In the genomic region with DNA sequence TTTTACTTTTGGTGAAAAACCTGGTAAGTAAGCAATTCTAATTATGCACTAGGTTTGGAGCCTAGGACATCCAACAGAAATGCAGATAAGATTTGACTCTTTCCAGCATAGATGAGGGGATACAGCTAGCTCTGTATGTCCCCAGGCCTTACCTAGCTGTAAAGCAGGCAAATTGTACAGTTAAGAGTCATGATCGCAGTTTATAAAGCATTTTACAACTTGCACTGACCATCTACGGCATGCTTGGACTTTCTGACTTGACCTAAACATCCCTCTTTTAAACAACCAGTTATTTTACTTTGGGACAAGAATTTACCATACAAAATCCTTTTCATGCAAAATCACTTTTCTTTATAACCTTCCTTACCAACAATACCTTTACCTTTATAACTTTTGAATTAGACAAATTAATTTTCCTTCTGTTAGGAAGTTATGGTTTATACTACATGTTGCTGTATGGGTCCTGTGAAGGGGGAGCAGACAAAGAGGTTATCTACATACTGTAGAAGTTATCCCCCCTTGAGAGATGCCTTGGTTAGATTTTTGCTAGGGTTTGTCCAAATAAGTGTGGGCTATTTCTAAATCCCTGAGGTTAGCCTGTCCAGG, we compare ENCODE assay signal across 14 cellular contexts. TPM values are rescaled to one million over a fixed set of nuclear protein-coding genes. Genes with fewer than 3 reads are reported as not detected.
DNase-seq lines count a peak whose midpoint lies in the region; ATAC-seq and TF ChIP-seq lines count a peak whose summit lies in the region.
"Had no signal": no experiment of that assay in that cellular context is flagged by ENCODE, and none has a peak within 500 bp of the region (broad histone marks: within the 10 kb centered on the region; RNA-seq: fewer than 3 reads in every experiment).

No MANE protein-coding gene starts in this region.

- peak overlapping the region; percentile 64 to 90 (median 76) for H3K27ac Mint-ChIP-seq in CD8-positive, alpha-beta memory T cell
- H3K27ac Mint-ChIP-seq: stimulated activated naive B cell treated with anti-CD40 and anti-IgM and Interleukin-4, amounts not matched to agents 10 μg/mL and 1 μg/mL and 100 μg/mL, for 72 hours had no signal

- DNase-seq in NCI-H748 (lab: John Stamatoyannopoulos, UW; ENCODE audit: unreplicated experiment) (peak; percentile 32), NCI-H748 treated with DMSO at 0.1 percent for 48 hours (lab: John Stamatoyannopoulos, UW) (no peak), PC-3 (peak; percentile 29), fibroblast of mammary gland (ENCODE audit: low read depth) (peak; percentile 33), HuH-7 (ENCODE audit: low spot score) (no peak), left ventricle myocardium inferior (no peak)
- DNase-seq in CD8-positive, alpha-beta memory T cell, result no peak
- DNase-seq: activated naive CD4-positive, alpha-beta T cell treated with Interleukin-2 at 50 U/mL for 16 hours; GOT3; NCI-H1105; retina; stimulated activated CD4-positive, alpha-beta T cell treated with anti-CD3 and anti-CD28 coated beads, Interleukin-4, amount 100 ng/mL, for 1 hour; stimulated activated naive B cell treated with anti-CD40 and anti-IgM and Interleukin-4, amounts not matched to agents 10 μg/mL and 1 μg/mL and 100 μg/mL, for 72 hours had no signal

- peaks cover 69 to 88% (median 87%) of the 10 kb centered on the region in 3 donors for H3K4me1 Mint-ChIP-seq in CD8-positive, alpha-beta memory T cell

- CTCF ChIA-PET in CD8-positive, alpha-beta memory T cell (lab: Charles Lee), result interaction anchor here (1.5 kb wide), 1 partner anchor 20 kb away, joined by 5 read pairs; no protein-coding TSS in a partner anchor
- CTCF ChIA-PET in PC-3 (lab: Charles Lee), result no interaction called here

- H3K9me3 Mint-ChIP-seq in CD8-positive, alpha-beta memory T cell, result no peaks in the 10 kb centered on the region

- H3K27me3 Mint-ChIP-seq in CD8-positive, alpha-beta memory T cell, result no peaks in the 10 kb centered on the region
- H3K27me3 Mint-ChIP-seq: stimulated activated naive B cell treated with anti-CD40 and anti-IgM and Interleukin-4, amounts not matched to agents 10 μg/mL and 1 μg/mL and 100 μg/mL, for 72 hours had no signal

- intact Hi-C loops in PC-3 (cut with micrococcal nuclease), result no loop called here
- intact Hi-C loops in left ventricle myocardium inferior (cut with micrococcal nuclease), result no loop called here

- peaks cover 11% of the 10 kb centered on the region for H3K36me3 ChIP-seq in CD8-positive, alpha-beta memory T cell (ENCODE audit: insufficient read depth, low read length)
- H3K36me3 ChIP-seq in PC-3 (ENCODE audit: low read depth, low read length) (peaks cover 13% of the 10 kb centered on the region; the same call in 1 of the 2 replicates), left ventricle myocardium inferior (no peaks in the 10 kb centered on the region)

- no peak overlapping the region for H3K27ac ChIP-seq in CD8-positive, alpha-beta memory T cell (ENCODE audit: low read depth, low read length)
- H3K27ac ChIP-seq in PC-3 (ENCODE audit: low read length), result no peak overlapping the region
- H3K27ac ChIP-seq in left ventricle myocardium inferior (replicated peaks), result no peak overlapping the region

- no peak overlapping the region for H3K9ac ChIP-seq in PC-3 (ENCODE audit: low read length)

- ATAC-seq in PC-3, result no peak
- no peak for ATAC-seq in GM19395 (IDR thresholded peaks at IDR 0.05; ENCODE audit: unreplicated experiment)
- ATAC-seq: stimulated activated naive B cell treated with anti-CD40 and anti-IgM and Interleukin-4, amounts not matched to agents 10 μg/mL and 1 μg/mL and 100 μg/mL, for 72 hours had no signal

- H3K4me3 ChIP-seq in CD8-positive, alpha-beta memory T cell (ENCODE audit: low read length), result no peak overlapping the region
- H3K4me3 ChIP-seq in PC-3 (ENCODE audit: low read length), result no peak overlapping the region
- H3K4me3 ChIP-seq in fibroblast of mammary gland (ENCODE audit: control insufficient read depth, low read depth, low read length), result no peak overlapping the region
- no peak overlapping the region for H3K4me3 ChIP-seq in left ventricle myocardium inferior

- no peaks in the 10 kb centered on the region for H3K27me3 ChIP-seq in CD8-positive, alpha-beta memory T cell (ENCODE audit: insufficient read depth, low read length, poor library complexity, severe bottlenecking)
- H3K27me3 ChIP-seq in PC-3 (ENCODE audit: low read length), result no peaks in the 10 kb centered on the region
- H3K27me3 ChIP-seq in left ventricle myocardium inferior (ENCODE audit: low read depth), result no peaks in the 10 kb centered on the region

- TF ChIP-seq CTCF in PC-3 (conservative IDR thresholded peaks at IDR 0.05; ENCODE audit: low read depth, low read length) (no peak), fibroblast of mammary gland (conservative IDR thresholded peaks at IDR 0.05; ENCODE audit: control insufficient read depth, insufficient read depth, low read depth, low read length) (no peak), left ventricle myocardium inferior (IDR thresholded peaks at IDR 0.05; ENCODE audit: borderline replicate concordance) (no peak)

- peaks cover 15 to 73% (median 24%) of the 10 kb centered on the region in 3 donors for H3K36me3 Mint-ChIP-seq in CD8-positive, alpha-beta memory T cell

- H3K4me3 Mint-ChIP-seq in CD8-positive, alpha-beta memory T cell, result no peak overlapping the region
- H3K4me3 Mint-ChIP-seq: stimulated activated naive B cell treated with anti-CD40 and anti-IgM and Interleukin-4, amounts not matched to agents 10 μg/mL and 1 μg/mL and 100 μg/mL, for 72 hours had no signal

- H3F3A ChIP-seq in PC-3 (ENCODE audit: low read length, unreplicated experiment), result peaks cover 4% of the 10 kb centered on the region

- H3K9me2 ChIP-seq in PC-3 (replicated peaks; ENCODE audit: low read length), result no peaks in the 10 kb centered on the region

- no peak overlapping the region for H2AFZ ChIP-seq in PC-3 (ENCODE audit: low read length)

- BruUV-seq in PC-3 (replicated peaks; lab: Mats Ljungman, UMichigan), result no TSS peak

- H4K20me1 ChIP-seq in PC-3 (ENCODE audit: low read length), result no peaks in the 10 kb centered on the region

- no peaks in the 10 kb centered on the region for H3K9me3 ChIP-seq in CD8-positive, alpha-beta memory T cell (ENCODE audit: low read length)
- peaks cover 20% of the 10 kb centered on the region for H3K9me3 ChIP-seq in PC-3 (ENCODE audit: low read length)
- H3K9me3 ChIP-seq in left ventricle myocardium inferior (replicated peaks), result peaks cover 23% of the 10 kb centered on the region

- POLR2A ChIA-PET in CD8-positive, alpha-beta memory T cell (lab: Charles Lee), result interaction anchor here (0.7 to 1.5 kb wide), 3 partner anchors 20 to 139 kb away, joined by 4 to 6 read pairs (median 4); no protein-coding TSS in a partner anchor
- POLR2A ChIA-PET in PC-3 (lab: Charles Lee; ENCODE audit: unreplicated experiment), result no interaction called here

- H3K79me2 ChIP-seq in PC-3 (ENCODE audit: low read length), result no peaks in the 10 kb centered on the region

- no peak overlapping the region for H3K4me2 ChIP-seq in PC-3 (ENCODE audit: low read length)

- peaks cover 76% of the 10 kb centered on the region for H3K4me1 ChIP-seq in CD8-positive, alpha-beta memory T cell (ENCODE audit: insufficient read depth, low read length)
- H3K4me1 ChIP-seq in PC-3 (ENCODE audit: insufficient read depth, low read length) (peaks cover 9% of the 10 kb centered on the region), left ventricle myocardium inferior (peaks cover 4% of the 10 kb centered on the region)

RNA-seq across cellular contexts. Expression of gene FGD3, which starts 36.8 kb away (rescaled TPM):
- total RNA-seq in CD8-positive, alpha-beta memory T cell, result 10 to 100 TPM; 54.6 to 56.5 TPM
- 134 TPM for polyA plus RNA-seq in CD8-positive, alpha-beta memory T cell
- total RNA-seq in PC-3 (2014; rRNA removed) (5.4 and 6.3 TPM in 2 replicates), left ventricle myocardium inferior (1.8 TPM)

Comparison
In these comparisons a context has a peak if more than half of its experiments do, and no peak if none do; other contexts are left out.
1. DNase-seq: peak in NCI-H748 (single experiment), PC-3 (single experiment) and fibroblast of mammary gland (single experiment); none in NCI-H748 treated with DMSO at 0.1 percent for 48 hours (single experiment), CD8-positive, alpha-beta memory T cell (0 of 5), HuH-7 (single experiment) and left ventricle myocardium inferior (single experiment).